8 cellular contexts compared by ENCODE assay signal in the genomic region with DNA sequence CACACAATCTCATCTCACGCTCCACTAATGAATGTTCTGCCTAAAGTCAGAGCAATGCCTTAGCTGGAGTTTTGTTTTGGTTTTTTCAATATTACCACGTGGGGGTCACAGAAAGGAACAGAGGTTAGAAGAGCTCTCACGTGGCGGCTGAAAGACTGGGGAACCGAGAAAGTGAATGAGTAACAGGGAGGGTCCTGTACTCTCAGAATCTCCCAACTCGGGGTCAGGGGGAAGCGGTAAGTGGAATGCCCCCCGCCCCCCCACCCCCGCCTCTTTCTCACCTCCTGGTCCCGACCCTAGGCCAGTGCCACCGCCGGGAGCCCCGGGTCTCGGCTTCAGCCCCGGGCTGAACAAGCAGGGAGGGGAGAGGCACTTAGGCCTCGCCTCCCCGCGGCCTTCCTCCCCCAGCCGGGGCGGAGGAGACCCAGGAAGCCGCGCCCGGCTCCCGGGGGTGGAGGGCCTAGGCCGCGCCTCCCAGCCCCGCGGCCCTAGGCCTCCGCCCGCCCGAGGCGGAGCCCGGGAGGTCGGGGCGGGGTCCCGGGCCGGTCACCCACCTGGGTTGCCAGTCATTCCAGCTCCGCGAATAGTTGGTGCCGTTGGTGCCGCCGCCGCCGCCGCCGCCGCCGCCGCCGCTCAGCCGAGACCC.
DNase-seq lines count a peak whose midpoint lies in the region; ATAC-seq, FAIRE-seq and TF ChIP-seq lines count a peak whose summit lies in the region.
"Not testable (repeated sequence)": the region's sequence is repeated elsewhere in the genome, so short reads cannot be mapped to it uniquely, and the experiment has no call there.

No MANE protein-coding gene starts in this region.

- not testable (repeated sequence) for H3K36me3 ChIP-seq in Loucy (ENCODE audit: insufficient read depth, low read length); ascending aorta; ovary

- not testable (repeated sequence) for H3K9me3 ChIP-seq in Loucy (ENCODE audit: insufficient read depth, low read depth, low read length); ascending aorta; ovary

- peak overlapping the region; percentile 82 for H2AFZ ChIP-seq in Loucy (ENCODE audit: low read length)

- H3K4me1 ChIP-seq in Loucy (ENCODE audit: insufficient read depth, low read length, poor library complexity, severe bottlenecking); ascending aorta; ovary (ENCODE audit: insufficient read depth): not testable (repeated sequence)

- H3K9ac ChIP-seq in Loucy (ENCODE audit: low read depth, low read length, poor library complexity, severe bottlenecking) = peak overlapping the region; percentile 79

- TF ChIP-seq CTCF in Loucy (conservative IDR thresholded peaks at IDR 0.05; ENCODE audit: low read length); ascending aorta (IDR thresholded peaks at IDR 0.05); ovary (IDR thresholded peaks at IDR 0.05): not testable (repeated sequence)

- not testable (repeated sequence) for FAIRE-seq in GM12891 (lab: Jason Lieb, UNC)

- intact Hi-C loops in ascending aorta (cut with DNase I) = loop anchor here (10.0 kb wide), 3 partner anchors 53 to 873 kb away; a partner anchor contains a TSS
- intact Hi-C loops in left cardiac atrium (cut with DNase I) = not testable (repeated sequence)
- intact Hi-C loops in ovary (cut with DNase I) = loop anchor here in 1 of 4 donors (10.0 kb wide), 1 partner anchor 53 kb away; no protein-coding TSS in a partner anchor

- not testable (repeated sequence) for TF ChIP-seq POLR2A in GM12891 (IDR thresholded peaks at IDR 0.05; ENCODE audit: low read depth, low read length); ovary (IDR thresholded peaks at IDR 0.05)

- not testable (repeated sequence) for H4K20me1 ChIP-seq in Loucy (ENCODE audit: insufficient read depth, low read length, poor library complexity, severe bottlenecking)

- H3K27ac ChIP-seq in ascending aorta = peak overlapping the region; percentile 93 to 97
- H3K27ac ChIP-seq in ovary = peak overlapping the region; percentile 75 to 80
- H3K27ac ChIP-seq in substantia nigra (ENCODE audit: low read depth, low read length, poor library complexity, severe bottlenecking) = peak overlapping the region; percentile 90

- H3K4me3 ChIP-seq in Loucy (ENCODE audit: low read length, poor library complexity, severe bottlenecking) (peak overlapping the region; percentile 88), ascending aorta (peak overlapping the region; percentile 64 to 90), ovary (peak overlapping the region; percentile 70)

- not testable (repeated sequence) for H3F3A ChIP-seq in Loucy (ENCODE audit: low read depth)

- not testable (repeated sequence) for DNase-seq in GM12891 (ENCODE audit: insufficient read length, low spot score)
- DNase-seq in UCSD-AML1 (lab: John Stamatoyannopoulos, UW; ENCODE audit: unreplicated experiment) (peak; percentile 68), ascending aorta (ENCODE audit: low spot score in 2 of 2) (peak in 1 of 2 donors; percentile 78), left cardiac atrium (peak; percentile 68), ovary (peak in 3 of 5 donors; percentile 6 to 75 (median 30)), substantia nigra (lab: John Stamatoyannopoulos, UW) (peak in 1 of 49 donors; percentile 62)

- 0% methylated on average over 8 to 40 of the region's 51 CpGs for WGBS in ovary, 3 donors

- not testable (repeated sequence) for H3K9me2 ChIP-seq in Loucy (replicated peaks; ENCODE audit: low read depth, low read length)

- ATAC-seq in HG02642 (IDR thresholded peaks at IDR 0.05; ENCODE audit: poor library complexity, unreplicated experiment) (peak; percentile 56), left cardiac atrium (peak; percentile 78 to 85)

- not testable (repeated sequence) for H3K27me3 ChIP-seq in Loucy (ENCODE audit: insufficient read depth, low read length, poor library complexity, severe bottlenecking); ascending aorta; ovary

- H3K79me2 ChIP-seq in Loucy (ENCODE audit: insufficient read depth, low read length) = peaks cover 49% of the 10 kb centered on the region

- H3K4me2 ChIP-seq in Loucy (ENCODE audit: low read depth, low read length, poor library complexity, severe bottlenecking) = peak overlapping the region; percentile 23

- TF ChIP-seq EP300 in ovary (IDR thresholded peaks at IDR 0.05) = not testable (repeated sequence)

TF ChIP-seq in GM12891, 5 proteins besides CTCF, POLR2A, EP300 and RAD21:
- 0 out of 2 replicates have a peak, but pooled peaks have one; percentile 17 for TF ChIP-seq SPI1 (IDR thresholded peaks at IDR 0.05; ENCODE audit: low read depth, low read length)
